In the genomic region with DNA sequence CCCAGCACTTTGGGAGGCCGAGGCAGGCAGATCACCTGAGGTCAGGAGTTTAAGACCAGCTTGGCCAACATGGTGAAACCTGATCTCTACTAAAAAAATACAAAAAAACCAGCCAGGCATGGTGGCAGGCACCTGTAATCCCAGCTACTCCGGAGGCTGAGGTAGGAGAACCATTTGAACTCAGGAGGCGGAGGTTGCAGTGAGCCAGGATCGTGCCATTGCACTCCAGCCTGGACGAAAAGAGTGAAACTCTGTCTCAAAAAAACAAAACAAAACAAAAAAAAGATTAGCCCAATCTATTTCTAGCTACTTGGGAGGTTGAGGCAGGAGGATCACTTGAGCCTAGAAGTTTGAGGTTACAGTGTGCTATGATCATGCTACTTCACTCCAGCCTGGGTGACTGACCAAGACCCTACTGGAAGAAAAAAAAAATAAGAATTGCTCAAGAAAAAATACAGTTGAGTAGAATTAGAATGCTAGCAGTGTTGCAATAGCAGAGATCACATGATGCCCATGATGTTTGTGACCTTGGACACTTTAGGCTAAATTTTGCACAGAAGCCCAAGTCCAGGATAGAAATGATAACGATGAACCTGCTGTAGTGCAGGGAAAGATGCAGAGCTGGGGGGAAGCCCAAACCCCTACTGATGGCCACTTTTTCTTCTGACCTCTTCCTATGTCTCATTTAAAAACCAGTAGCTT, we compare ENCODE assay signal across 1 cellular context.
A peak's percentile ranks its signal among the peaks of the same experiment; 100 is the strongest.
TF ChIP-seq lines count a peak whose summit lies in the region.

No MANE protein-coding gene starts in this region.

TF ChIP-seq in HepG2, 621 proteins besides CTCF, POLR2A, EP300 and RAD21 (continued from another document and continues in another):
- no peak for TF ChIP-seq SETDB1 (CRISPR knock-in tag; IDR thresholded peaks at IDR 0.05; ENCODE audit: borderline replicate concordance)
- TF ChIP-seq, protein P1, sequence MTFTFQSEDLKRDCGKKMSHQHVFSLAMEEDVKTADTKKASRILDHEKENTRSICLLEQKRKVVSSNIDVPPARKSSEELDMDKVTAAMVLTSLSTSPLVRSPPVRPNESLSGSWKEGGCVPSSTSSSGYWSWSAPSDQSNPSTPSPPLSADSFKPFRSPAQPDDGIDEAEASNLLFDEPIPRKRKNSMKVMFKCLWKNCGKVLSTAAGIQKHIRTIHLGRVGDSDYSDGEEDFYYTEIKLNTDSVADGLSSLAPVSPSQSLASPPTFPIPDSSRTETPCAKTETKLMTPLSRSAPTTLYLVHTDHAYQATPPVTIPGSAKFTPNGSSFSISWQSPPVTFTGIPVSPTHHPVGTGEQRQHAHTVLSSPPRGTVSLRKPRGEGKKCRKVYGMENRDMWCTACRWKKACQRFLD (CRISPR knock-in tag; IDR thresholded peaks at IDR 0.05; ENCODE audit: borderline replicate concordance) = no peak
- TF ChIP-seq KDM5A (IDR thresholded peaks at IDR 0.05; ENCODE audit: borderline replicate concordance, low read length) = no peak
- no peak for TF ChIP-seq FOXP1 (IDR thresholded peaks at IDR 0.05)
- TF ChIP-seq FOXP1 (CRISPR knock-in tag; IDR thresholded peaks at IDR 0.05) = no peak
- TF ChIP-seq, protein P2, sequence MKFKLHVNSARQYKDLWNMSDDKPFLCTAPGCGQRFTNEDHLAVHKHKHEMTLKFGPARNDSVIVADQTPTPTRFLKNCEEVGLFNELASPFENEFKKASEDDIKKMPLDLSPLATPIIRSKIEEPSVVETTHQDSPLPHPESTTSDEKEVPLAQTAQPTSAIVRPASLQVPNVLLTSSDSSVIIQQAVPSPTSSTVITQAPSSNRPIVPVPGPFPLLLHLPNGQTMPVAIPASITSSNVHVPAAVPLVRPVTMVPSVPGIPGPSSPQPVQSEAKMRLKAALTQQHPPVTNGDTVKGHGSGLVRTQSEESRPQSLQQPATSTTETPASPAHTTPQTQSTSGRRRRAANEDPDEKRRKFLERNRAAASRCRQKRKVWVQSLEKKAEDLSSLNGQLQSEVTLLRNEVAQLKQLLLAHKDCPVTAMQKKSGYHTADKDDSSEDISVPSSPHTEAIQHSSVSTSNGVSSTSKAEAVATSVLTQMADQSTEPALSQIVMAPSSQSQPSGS (CRISPR knock-in tag; IDR thresholded peaks at IDR 0.05) = no peak; the same call in 1 of the 2 replicates
- no peak for TF ChIP-seq XBP1 (CRISPR knock-in tag; IDR thresholded peaks at IDR 0.05)
- no peak for TF ChIP-seq WIZ (CRISPR knock-in tag; IDR thresholded peaks at IDR 0.05)
- TF ChIP-seq, protein P3, sequence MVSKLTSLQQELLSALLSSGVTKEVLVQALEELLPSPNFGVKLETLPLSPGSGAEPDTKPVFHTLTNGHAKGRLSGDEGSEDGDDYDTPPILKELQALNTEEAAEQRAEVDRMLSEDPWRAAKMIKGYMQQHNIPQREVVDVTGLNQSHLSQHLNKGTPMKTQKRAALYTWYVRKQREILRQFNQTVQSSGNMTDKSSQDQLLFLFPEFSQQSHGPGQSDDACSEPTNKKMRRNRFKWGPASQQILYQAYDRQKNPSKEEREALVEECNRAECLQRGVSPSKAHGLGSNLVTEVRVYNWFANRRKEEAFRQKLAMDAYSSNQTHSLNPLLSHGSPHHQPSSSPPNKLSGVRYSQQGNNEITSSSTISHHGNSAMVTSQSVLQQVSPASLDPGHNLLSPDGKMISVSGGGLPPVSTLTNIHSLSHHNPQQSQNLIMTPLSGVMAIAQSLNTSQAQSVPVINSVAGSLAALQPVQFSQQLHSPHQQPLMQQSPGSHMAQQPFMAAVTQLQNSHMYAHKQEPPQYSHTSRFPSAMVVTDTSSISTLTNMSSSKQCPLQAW (CRISPR knock-in tag; IDR thresholded peaks at IDR 0.05) = no peak
- no peak for TF ChIP-seq SNAPC2 (CRISPR knock-in tag; IDR thresholded peaks at IDR 0.05)
- no peak for TF ChIP-seq RBAK (CRISPR knock-in tag; IDR thresholded peaks at IDR 0.05)
- TF ChIP-seq ZBTB8A (CRISPR knock-in tag; IDR thresholded peaks at IDR 0.05; ENCODE audit: borderline replicate concordance, low read depth) = no peak
- TF ChIP-seq KAT8 (CRISPR knock-in tag; IDR thresholded peaks at IDR 0.05) = peak; percentile 26; the same call in 1 of the 2 replicates
- peak; percentile 37; the same call in 1 of the 2 replicates for TF ChIP-seq THAP11 (CRISPR knock-in tag; IDR thresholded peaks at IDR 0.05)
- no peak for TF ChIP-seq CENPT (CRISPR knock-in tag; IDR thresholded peaks at IDR 0.05; ENCODE audit: low read depth)
- TF ChIP-seq DR1 (CRISPR knock-in tag; IDR thresholded peaks at IDR 0.05) = no peak
- TF ChIP-seq, protein P4, sequence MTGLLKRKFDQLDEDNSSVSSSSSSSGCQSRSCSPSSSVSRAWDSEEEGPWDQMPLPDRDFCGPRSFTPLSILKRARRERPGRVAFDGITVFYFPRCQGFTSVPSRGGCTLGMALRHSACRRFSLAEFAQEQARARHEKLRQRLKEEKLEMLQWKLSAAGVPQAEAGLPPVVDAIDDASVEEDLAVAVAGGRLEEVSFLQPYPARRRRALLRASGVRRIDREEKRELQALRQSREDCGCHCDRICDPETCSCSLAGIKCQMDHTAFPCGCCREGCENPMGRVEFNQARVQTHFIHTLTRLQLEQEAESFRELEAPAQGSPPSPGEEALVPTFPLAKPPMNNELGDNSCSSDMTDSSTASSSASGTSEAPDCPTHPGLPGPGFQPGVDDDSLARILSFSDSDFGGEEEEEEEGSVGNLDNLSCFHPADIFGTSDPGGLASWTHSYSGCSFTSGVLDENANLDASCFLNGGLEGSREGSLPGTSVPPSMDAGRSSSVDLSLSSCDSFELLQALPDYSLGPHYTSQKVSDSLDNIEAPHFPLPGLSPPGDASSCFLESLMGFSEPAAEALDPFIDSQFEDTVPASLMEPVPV (CRISPR knock-in tag; IDR thresholded peaks at IDR 0.05) = no peak
- no peak for TF ChIP-seq ZNF562 (CRISPR knock-in tag; IDR thresholded peaks at IDR 0.05; ENCODE audit: borderline replicate concordance)
- TF ChIP-seq, protein P5, sequence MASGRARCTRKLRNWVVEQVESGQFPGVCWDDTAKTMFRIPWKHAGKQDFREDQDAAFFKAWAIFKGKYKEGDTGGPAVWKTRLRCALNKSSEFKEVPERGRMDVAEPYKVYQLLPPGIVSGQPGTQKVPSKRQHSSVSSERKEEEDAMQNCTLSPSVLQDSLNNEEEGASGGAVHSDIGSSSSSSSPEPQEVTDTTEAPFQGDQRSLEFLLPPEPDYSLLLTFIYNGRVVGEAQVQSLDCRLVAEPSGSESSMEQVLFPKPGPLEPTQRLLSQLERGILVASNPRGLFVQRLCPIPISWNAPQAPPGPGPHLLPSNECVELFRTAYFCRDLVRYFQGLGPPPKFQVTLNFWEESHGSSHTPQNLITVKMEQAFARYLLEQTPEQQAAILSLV (CRISPR knock-in tag; IDR thresholded peaks at IDR 0.05; ENCODE audit: borderline replicate concordance) = no peak
- TF ChIP-seq HES4 (CRISPR knock-in tag; IDR thresholded peaks at IDR 0.05; ENCODE audit: borderline replicate concordance) = no peak
- TF ChIP-seq, protein P6, sequence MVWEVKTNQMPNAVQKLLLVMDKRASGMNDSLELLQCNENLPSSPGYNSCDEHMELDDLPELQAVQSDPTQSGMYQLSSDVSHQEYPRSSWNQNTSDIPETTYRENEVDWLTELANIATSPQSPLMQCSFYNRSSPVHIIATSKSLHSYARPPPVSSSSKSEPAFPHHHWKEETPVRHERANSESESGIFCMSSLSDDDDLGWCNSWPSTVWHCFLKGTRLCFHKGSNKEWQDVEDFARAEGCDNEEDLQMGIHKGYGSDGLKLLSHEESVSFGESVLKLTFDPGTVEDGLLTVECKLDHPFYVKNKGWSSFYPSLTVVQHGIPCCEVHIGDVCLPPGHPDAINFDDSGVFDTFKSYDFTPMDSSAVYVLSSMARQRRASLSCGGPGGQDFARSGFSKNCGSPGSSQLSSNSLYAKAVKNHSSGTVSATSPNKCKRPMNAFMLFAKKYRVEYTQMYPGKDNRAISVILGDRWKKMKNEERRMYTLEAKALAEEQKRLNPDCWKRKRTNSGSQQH (CRISPR knock-in tag; IDR thresholded peaks at IDR 0.05; ENCODE audit: low read depth) = no peak
- no peak for TF ChIP-seq ZNF788 (CRISPR knock-in tag; IDR thresholded peaks at IDR 0.05; ENCODE audit: borderline replicate concordance)
- TF ChIP-seq POLR2AphosphoS5 (IDR thresholded peaks at IDR 0.05; ENCODE audit: low read depth, low read length) = no peak
- TF ChIP-seq ZNF12 (CRISPR knock-in tag; IDR thresholded peaks at IDR 0.05) = no peak
- no peak for TF ChIP-seq MED1 (CRISPR knock-in tag; IDR thresholded peaks at IDR 0.05)
- no peak for TF ChIP-seq NCOA5 (CRISPR knock-in tag; IDR thresholded peaks at IDR 0.05)
- no peak for TF ChIP-seq ZNF468 (CRISPR knock-in tag; IDR thresholded peaks at IDR 0.05)
- TF ChIP-seq SSRP1 (CRISPR knock-in tag; IDR thresholded peaks at IDR 0.05) = no peak
- TF ChIP-seq HCFC1 (IDR thresholded peaks at IDR 0.05; ENCODE audit: low read depth, low read length) = no peak
- TF ChIP-seq ZNF253 (CRISPR knock-in tag; IDR thresholded peaks at IDR 0.05; ENCODE audit: borderline replicate concordance) = no peak
- no peak for TF ChIP-seq JUN (CRISPR knock-in tag; IDR thresholded peaks at IDR 0.05)
- no peak for TF ChIP-seq ATM (IDR thresholded peaks at IDR 0.05; ENCODE audit: borderline replicate concordance)
- TF ChIP-seq HNRNPL (IDR thresholded peaks at IDR 0.05; ENCODE audit: low read depth, low read length) = no peak
- peak; percentile 14; the same call in 1 of the 2 replicates for TF ChIP-seq SIX1 (CRISPR knock-in tag; IDR thresholded peaks at IDR 0.05; ENCODE audit: borderline replicate concordance)
- TF ChIP-seq, protein P7, sequence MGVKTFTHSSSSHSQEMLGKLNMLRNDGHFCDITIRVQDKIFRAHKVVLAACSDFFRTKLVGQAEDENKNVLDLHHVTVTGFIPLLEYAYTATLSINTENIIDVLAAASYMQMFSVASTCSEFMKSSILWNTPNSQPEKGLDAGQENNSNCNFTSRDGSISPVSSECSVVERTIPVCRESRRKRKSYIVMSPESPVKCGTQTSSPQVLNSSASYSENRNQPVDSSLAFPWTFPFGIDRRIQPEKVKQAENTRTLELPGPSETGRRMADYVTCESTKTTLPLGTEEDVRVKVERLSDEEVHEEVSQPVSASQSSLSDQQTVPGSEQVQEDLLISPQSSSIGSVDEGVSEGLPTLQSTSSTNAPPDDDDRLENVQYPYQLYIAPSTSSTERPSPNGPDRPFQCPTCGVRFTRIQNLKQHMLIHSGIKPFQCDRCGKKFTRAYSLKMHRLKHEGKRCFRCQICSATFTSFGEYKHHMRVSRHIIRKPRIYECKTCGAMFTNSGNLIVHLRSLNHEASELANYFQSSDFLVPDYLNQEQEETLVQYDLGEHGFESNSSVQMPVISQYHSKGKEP (CRISPR knock-in tag; IDR thresholded peaks at IDR 0.05) = no peak
- no peak for TF ChIP-seq MEIS1 (CRISPR knock-in tag; IDR thresholded peaks at IDR 0.05; ENCODE audit: borderline replicate concordance)
- TF ChIP-seq, protein P8, sequence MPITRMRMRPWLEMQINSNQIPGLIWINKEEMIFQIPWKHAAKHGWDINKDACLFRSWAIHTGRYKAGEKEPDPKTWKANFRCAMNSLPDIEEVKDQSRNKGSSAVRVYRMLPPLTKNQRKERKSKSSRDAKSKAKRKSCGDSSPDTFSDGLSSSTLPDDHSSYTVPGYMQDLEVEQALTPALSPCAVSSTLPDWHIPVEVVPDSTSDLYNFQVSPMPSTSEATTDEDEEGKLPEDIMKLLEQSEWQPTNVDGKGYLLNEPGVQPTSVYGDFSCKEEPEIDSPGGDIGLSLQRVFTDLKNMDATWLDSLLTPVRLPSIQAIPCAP (CRISPR knock-in tag; IDR thresholded peaks at IDR 0.05; ENCODE audit: low read depth) = no peak
- TF ChIP-seq, protein P9, sequence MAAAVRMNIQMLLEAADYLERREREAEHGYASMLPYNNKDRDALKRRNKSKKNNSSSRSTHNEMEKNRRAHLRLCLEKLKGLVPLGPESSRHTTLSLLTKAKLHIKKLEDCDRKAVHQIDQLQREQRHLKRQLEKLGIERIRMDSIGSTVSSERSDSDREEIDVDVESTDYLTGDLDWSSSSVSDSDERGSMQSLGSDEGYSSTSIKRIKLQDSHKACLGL (CRISPR knock-in tag; IDR thresholded peaks at IDR 0.05) = no peak
- no peak for TF ChIP-seq MZF1 (CRISPR knock-in tag; IDR thresholded peaks at IDR 0.05; ENCODE audit: borderline replicate concordance)
- no peak for TF ChIP-seq TP53 (CRISPR knock-in tag; conservative IDR thresholded peaks at IDR 0.05)
- TF ChIP-seq ZNF737 (CRISPR knock-in tag; IDR thresholded peaks at IDR 0.05; ENCODE audit: borderline replicate concordance) = no peak
- no peak for TF ChIP-seq RFXANK (CRISPR knock-in tag; IDR thresholded peaks at IDR 0.05)
- no peak for TF ChIP-seq ZBTB21 (CRISPR knock-in tag; IDR thresholded peaks at IDR 0.05)
- TF ChIP-seq MLLT10 (CRISPR knock-in tag; IDR thresholded peaks at IDR 0.05) = no peak
- TF ChIP-seq, protein P10, sequence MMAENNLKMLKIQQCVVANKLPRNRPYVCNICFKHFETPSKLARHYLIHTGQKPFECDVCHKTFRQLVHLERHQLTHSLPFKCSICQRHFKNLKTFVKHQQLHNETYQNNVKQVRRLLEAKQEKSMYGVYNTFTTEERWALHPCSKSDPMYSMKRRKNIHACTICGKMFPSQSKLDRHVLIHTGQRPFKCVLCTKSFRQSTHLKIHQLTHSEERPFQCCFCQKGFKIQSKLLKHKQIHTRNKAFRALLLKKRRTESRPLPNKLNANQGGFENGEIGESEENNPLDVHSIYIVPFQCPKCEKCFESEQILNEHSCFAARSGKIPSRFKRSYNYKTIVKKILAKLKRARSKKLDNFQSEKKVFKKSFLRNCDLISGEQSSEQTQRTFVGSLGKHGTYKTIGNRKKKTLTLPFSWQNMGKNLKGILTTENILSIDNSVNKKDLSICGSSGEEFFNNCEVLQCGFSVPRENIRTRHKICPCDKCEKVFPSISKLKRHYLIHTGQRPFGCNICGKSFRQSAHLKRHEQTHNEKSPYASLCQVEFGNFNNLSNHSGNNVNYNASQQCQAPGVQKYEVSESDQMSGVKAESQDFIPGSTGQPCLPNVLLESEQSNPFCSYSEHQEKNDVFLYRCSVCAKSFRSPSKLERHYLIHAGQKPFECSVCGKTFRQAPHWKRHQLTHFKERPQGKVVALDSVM (CRISPR knock-in tag; IDR thresholded peaks at IDR 0.05) = 0 out of 2 replicates have a peak, but pooled peaks have one; percentile 27
- TF ChIP-seq ATAD3A (CRISPR knock-in tag; IDR thresholded peaks at IDR 0.05) = no peak
- TF ChIP-seq HOXD1 (CRISPR knock-in tag; IDR thresholded peaks at IDR 0.05) = 0 out of 2 replicates have a peak, but pooled peaks have one; percentile 30
- TF ChIP-seq, protein P11, sequence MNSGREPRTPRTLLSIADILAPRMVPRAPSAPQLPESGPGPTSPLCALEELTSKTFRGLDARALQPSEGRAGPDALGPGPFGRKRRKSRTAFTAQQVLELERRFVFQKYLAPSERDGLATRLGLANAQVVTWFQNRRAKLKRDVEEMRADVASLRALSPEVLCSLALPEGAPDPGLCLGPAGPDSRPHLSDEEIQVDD (CRISPR knock-in tag; IDR thresholded peaks at IDR 0.05; ENCODE audit: borderline replicate concordance) = no peak
- TF ChIP-seq, protein P12, sequence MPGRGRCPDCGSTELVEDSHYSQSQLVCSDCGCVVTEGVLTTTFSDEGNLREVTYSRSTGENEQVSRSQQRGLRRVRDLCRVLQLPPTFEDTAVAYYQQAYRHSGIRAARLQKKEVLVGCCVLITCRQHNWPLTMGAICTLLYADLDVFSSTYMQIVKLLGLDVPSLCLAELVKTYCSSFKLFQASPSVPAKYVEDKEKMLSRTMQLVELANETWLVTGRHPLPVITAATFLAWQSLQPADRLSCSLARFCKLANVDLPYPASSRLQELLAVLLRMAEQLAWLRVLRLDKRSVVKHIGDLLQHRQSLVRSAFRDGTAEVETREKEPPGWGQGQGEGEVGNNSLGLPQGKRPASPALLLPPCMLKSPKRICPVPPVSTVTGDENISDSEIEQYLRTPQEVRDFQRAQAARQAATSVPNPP (CRISPR knock-in tag; IDR thresholded peaks at IDR 0.05) = no peak
- no peak for TF ChIP-seq KLF15 (CRISPR knock-in tag; IDR thresholded peaks at IDR 0.05; ENCODE audit: borderline replicate concordance)
- TF ChIP-seq ZNF776 (CRISPR knock-in tag; IDR thresholded peaks at IDR 0.05) = no peak
- TF ChIP-seq ZNF430 (CRISPR knock-in tag; IDR thresholded peaks at IDR 0.05) = no peak
- no peak for TF ChIP-seq ZNF782 (CRISPR knock-in tag; IDR thresholded peaks at IDR 0.05; ENCODE audit: borderline replicate concordance)
